In the genomic region with DNA sequence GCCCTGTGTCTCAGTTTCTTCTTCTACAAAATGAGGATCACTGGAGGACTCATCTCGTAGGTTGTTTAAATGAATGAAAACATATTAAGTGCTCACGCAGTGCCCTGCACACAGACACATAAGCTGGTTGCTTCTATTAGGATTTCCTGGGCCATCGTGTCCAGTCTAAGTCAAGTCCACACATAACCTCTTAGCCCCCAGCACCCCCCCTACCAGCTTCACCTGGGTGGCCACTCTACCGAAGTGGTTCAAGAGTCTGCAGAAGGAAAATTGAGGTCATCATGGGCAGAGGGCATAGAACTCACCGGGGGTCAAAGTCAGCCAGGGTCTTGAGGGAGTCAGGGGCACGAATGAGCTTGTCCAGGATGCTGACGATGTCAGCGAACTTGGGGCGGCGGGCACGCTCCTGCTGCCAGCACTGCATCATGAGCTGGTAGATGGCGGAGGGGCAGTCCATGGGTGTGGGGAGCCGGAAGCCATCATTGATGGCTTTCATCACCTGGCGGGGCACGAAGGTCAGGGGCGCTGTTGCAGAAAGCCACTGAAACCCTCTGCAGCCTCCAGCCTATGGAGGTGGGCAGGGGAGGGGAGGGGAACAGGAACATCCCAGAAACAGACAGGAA, we compare ENCODE assay signal across 29 cellular contexts. TPM values are rescaled to one million over a fixed set of nuclear protein-coding genes. Genes with fewer than 3 reads are reported as not detected.
"Had no signal": no experiment of that assay in that cellular context is flagged by ENCODE, and none has a peak within 500 bp of the region (broad histone marks: within the 10 kb centered on the region; RNA-seq: fewer than 3 reads in every experiment).

No MANE protein-coding gene starts in this region.

- H3K4me3 Mint-ChIP-seq: activated CD4-positive, alpha-beta memory T cell treated with anti-CD3 and anti-CD28 coated beads, Interleukin-2, amount 10 ng/mL, durations not matched to agents 7 days and 5 days; activated CD4-positive, alpha-beta T cell treated with anti-CD3 and anti-CD28 coated beads, Interleukin-2, amount 10 ng/mL, durations not matched to agents 24 days and 14 days; activated naive CD4-positive, alpha-beta T cell treated with anti-CD3 and anti-CD28 coated beads, Interleukin-2, amount 10 ng/mL, durations not matched to agents 7 days and 5 days; activated T-cell treated with anti-CD3 and anti-CD28 coated beads, Interleukin-2, amount 50 U/mL, for 24 hours; naive B cell; T-helper 1 cell treated with Interleukin-12 subunit alpha and Interleukin-12 subunit beta and Interleukin-4 antibody, amounts not matched to agents 30 μg/mL and 1 μg/mL, for 36 hours had no signal

- H3K36me3 Mint-ChIP-seq: activated naive CD4-positive, alpha-beta T cell treated with anti-CD3 and anti-CD28 coated beads, Interleukin-2, amount 10 ng/mL, durations not matched to agents 7 days and 5 days; naive B cell had no signal

- DNase-seq: activated CD4-positive, alpha-beta memory T cell treated with anti-CD3 and anti-CD28 coated beads, Interleukin-2, amount 10 ng/mL, durations not matched to agents 7 days and 5 days; activated CD4-positive, alpha-beta T cell treated with anti-CD3 and anti-CD28 coated beads, Interleukin-2, amount 10 ng/mL, durations not matched to agents 24 days and 14 days; activated CD4-positive, CD25-positive, alpha-beta regulatory T cell treated with anti-CD3 and anti-CD28 coated beads, Interleukin-2, amount 50 U/mL, for 72 hours; activated CD8-positive, alpha-beta memory T cell treated with anti-CD3 and anti-CD28 coated beads, Interleukin-2, amount 50 U/mL, for 48 hours; activated gamma-delta T cell; activated naive CD4-positive, alpha-beta T cell treated with anti-CD3 and anti-CD28 coated beads, Interleukin-2, amount 10 ng/mL, durations not matched to agents 7 days and 5 days; activated T-cell treated with anti-CD3 and anti-CD28 coated beads, Interleukin-2, amount 50 U/mL, for 24 hours; central memory CD4-positive, alpha-beta T cell; foreskin keratinocyte; heart right ventricle; kidney glomerular epithelial cell; naive B cell; nucleus accumbens; psoas muscle; spleen; stimulated activated naive CD4-positive, alpha-beta T cell; SW 1271; T-helper 9 cell; tibial artery; WERI-Rb-1 had no signal

- H3K4me1 Mint-ChIP-seq: activated CD4-positive, alpha-beta memory T cell treated with anti-CD3 and anti-CD28 coated beads, Interleukin-2, amount 10 ng/mL, durations not matched to agents 7 days and 5 days; activated CD4-positive, alpha-beta T cell treated with anti-CD3 and anti-CD28 coated beads, Interleukin-2, amount 10 ng/mL, durations not matched to agents 24 days and 14 days; activated naive CD4-positive, alpha-beta T cell treated with anti-CD3 and anti-CD28 coated beads, Interleukin-2, amount 10 ng/mL, durations not matched to agents 7 days and 5 days; naive B cell had no signal

- H3K27ac Mint-ChIP-seq: activated CD4-positive, alpha-beta memory T cell treated with anti-CD3 and anti-CD28 coated beads, Interleukin-2, amount 10 ng/mL, durations not matched to agents 7 days and 5 days; activated CD4-positive, alpha-beta T cell treated with anti-CD3 and anti-CD28 coated beads, Interleukin-2, amount 10 ng/mL, durations not matched to agents 24 days and 14 days; activated naive CD4-positive, alpha-beta T cell treated with anti-CD3 and anti-CD28 coated beads, Interleukin-2, amount 10 ng/mL, durations not matched to agents 7 days and 5 days; activated T-cell treated with anti-CD3 and anti-CD28 coated beads, Interleukin-2, amount 50 U/mL, for 24 hours; naive B cell; T-helper 1 cell treated with Interleukin-12 subunit alpha and Interleukin-12 subunit beta and Interleukin-4 antibody, amounts not matched to agents 30 μg/mL and 1 μg/mL, for 36 hours had no signal

- H3K4me1 ChIP-seq: breast epithelium, foreskin keratinocyte, left lung, parathyroid adenoma, psoas muscle had no signal

- H3K27me3 ChIP-seq: breast epithelium, esophagus muscularis mucosa, foreskin keratinocyte, heart right ventricle, left lung, right atrium auricular region, suprapubic skin, tibial artery had no signal

- H3K27ac ChIP-seq: foreskin keratinocyte, left lung, parathyroid adenoma, psoas muscle, right atrium auricular region, spleen, suprapubic skin, tibial artery, WERI-Rb-1 had no signal

- H3K9me3 ChIP-seq: breast epithelium, esophagus muscularis mucosa, heart right ventricle, left lung, psoas muscle, right atrium auricular region, spleen, suprapubic skin, tibial artery had no signal

- H3K9me3 Mint-ChIP-seq: activated CD4-positive, alpha-beta memory T cell treated with anti-CD3 and anti-CD28 coated beads, Interleukin-2, amount 10 ng/mL, durations not matched to agents 7 days and 5 days; activated CD4-positive, alpha-beta T cell treated with anti-CD3 and anti-CD28 coated beads, Interleukin-2, amount 10 ng/mL, durations not matched to agents 24 days and 14 days; activated naive CD4-positive, alpha-beta T cell treated with anti-CD3 and anti-CD28 coated beads, Interleukin-2, amount 10 ng/mL, durations not matched to agents 7 days and 5 days; activated T-cell treated with anti-CD3 and anti-CD28 coated beads, Interleukin-2, amount 50 U/mL, for 24 hours; naive B cell; T-helper 1 cell treated with Interleukin-12 subunit alpha and Interleukin-12 subunit beta and Interleukin-4 antibody, amounts not matched to agents 30 μg/mL and 1 μg/mL, for 36 hours had no signal

- ATAC-seq: foreskin keratinocyte, left lung, psoas muscle had no signal

- H3K27me3 Mint-ChIP-seq: activated CD4-positive, alpha-beta memory T cell treated with anti-CD3 and anti-CD28 coated beads, Interleukin-2, amount 10 ng/mL, durations not matched to agents 7 days and 5 days; activated CD4-positive, alpha-beta T cell treated with anti-CD3 and anti-CD28 coated beads, Interleukin-2, amount 10 ng/mL, durations not matched to agents 24 days and 14 days; activated T-cell treated with anti-CD3 and anti-CD28 coated beads, Interleukin-2, amount 50 U/mL, for 24 hours had no signal

- H3K4me3 ChIP-seq: breast epithelium, esophagus muscularis mucosa, heart right ventricle, left lung, psoas muscle, right atrium auricular region, spleen, suprapubic skin, tibial artery had no signal

- H3K36me3 ChIP-seq: breast epithelium, WERI-Rb-1 had no signal

RNA-seq across cellular contexts. Expression of a gene that starts 25.8 kb away (rescaled TPM):
- total RNA-seq: activated CD4-positive, alpha-beta memory T cell treated with anti-CD3 and anti-CD28 coated beads, Interleukin-2, amount 10 ng/mL, durations not matched to agents 7 days and 5 days; activated CD4-positive, alpha-beta T cell treated with anti-CD3 and anti-CD28 coated beads, Interleukin-2, amount 10 ng/mL, durations not matched to agents 24 days and 14 days had no signal

RNA-seq across cellular contexts. Expression of a gene that starts 56.6 kb away (rescaled TPM):
- total RNA-seq: breast epithelium, left lung, lung microvascular endothelial cell, psoas muscle, urinary bladder had no signal
